ENCODE assay signal across 16 cellular contexts in the genomic region with DNA sequence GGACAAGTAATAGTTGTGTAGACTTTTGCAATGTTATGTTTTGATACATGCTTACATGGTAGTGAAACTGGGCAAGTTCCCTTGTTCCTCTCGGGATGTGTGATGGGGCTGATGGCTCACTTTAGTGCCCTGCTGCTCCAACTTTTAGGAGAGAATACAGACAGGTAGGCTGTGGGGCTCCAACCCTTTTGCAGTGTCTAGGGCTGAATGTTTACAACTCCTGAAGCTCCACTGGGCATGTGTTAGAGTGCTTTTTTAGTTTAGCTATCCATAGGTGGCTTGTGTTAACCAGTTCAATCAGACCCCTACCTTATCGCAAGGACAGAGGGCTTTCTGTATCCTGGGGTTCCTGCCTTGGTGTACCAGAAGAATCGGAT. TPM values are rescaled to one million over a fixed set of nuclear protein-coding genes. Genes with fewer than 3 reads are reported as not detected.
DNase-seq lines count a peak whose midpoint lies in the region; ATAC-seq and TF ChIP-seq lines count a peak whose summit lies in the region.
"Had no signal": no experiment of that assay in that cellular context is flagged by ENCODE, and none has a peak within 500 bp of the region (broad histone marks: within the 10 kb centered on the region; RNA-seq: fewer than 3 reads in every experiment).

No MANE protein-coding gene starts in this region.

- H3K36me3 ChIP-seq in GM23338 (ENCODE audit: insufficient read depth) = no peaks in the 10 kb centered on the region
- no peaks in the 10 kb centered on the region for H3K36me3 ChIP-seq in transverse colon
- H3K36me3 ChIP-seq: cardiac muscle cell, gastroesophageal sphincter, neutrophil had no signal

- H3K4me1 Mint-ChIP-seq in GM23338 = peaks cover 6% of the 10 kb centered on the region
- peaks cover 46% of the 10 kb centered on the region for H3K4me1 Mint-ChIP-seq in activated T-helper 1 cell treated with anti-CD3 and anti-CD28 coated beads, Interleukin-12 subunit alpha, Interleukin-12 subunit beta, Interleukin-2, Interleukin-4 antibody, amounts not matched to agents 30 ng/mL and 10 ng/mL and 1 ng/mL, durations not matched to agents 14 hours and 24 hours and 36 hours (ENCODE audit: low read depth)
- H3K4me1 Mint-ChIP-seq in naive thymus-derived CD8-positive, alpha-beta T cell = peaks cover 23 to 64% (median 47%) of the 10 kb centered on the region in 4 donors

- no peaks in the 10 kb centered on the region for H4K20me1 ChIP-seq in GM23338 (replicated peaks; ENCODE audit: insufficient read depth)

- no peak for ATAC-seq in GM23338
- ATAC-seq in naive thymus-derived CD8-positive, alpha-beta T cell = no peak
- ATAC-seq in HG02678 (IDR thresholded peaks at IDR 0.05; ENCODE audit: unreplicated experiment) = no peak
- ATAC-seq: gastroesophageal sphincter had no signal

- no peak overlapping the region for H3K4me3 ChIP-seq in GM23338
- H3K4me3 ChIP-seq in transverse colon = no peak overlapping the region
- H3K4me3 ChIP-seq: cardiac muscle cell, gastroesophageal sphincter had no signal

- no peaks in the 10 kb centered on the region for H3K27me3 ChIP-seq in GM23338 (ENCODE audit: insufficient read depth)
- no peaks in the 10 kb centered on the region for H3K27me3 ChIP-seq in transverse colon
- H3K27me3 ChIP-seq: cardiac muscle cell, gastroesophageal sphincter, neutrophil had no signal

- in situ Hi-C loops in transverse colon (cut with MboI; ENCODE audit: low pct_ligation_motif_present in 1 of 4, low pct_unique_long_range_greater_than_20kb in 1 of 4, low sequenced_read_pairs in 3 of 4) = loop anchor here in 2 of 4 donors (10.0 kb wide), 3 partner anchors 83 to 153 kb away; no protein-coding TSS in a partner anchor

- no peak overlapping the region for H3K27ac Mint-ChIP-seq in GM23338
- peak overlapping the region; percentile 93 for H3K27ac Mint-ChIP-seq in activated T-helper 1 cell treated with anti-CD3 and anti-CD28 coated beads, Interleukin-12 subunit alpha, Interleukin-12 subunit beta, Interleukin-2, Interleukin-4 antibody, amounts not matched to agents 30 ng/mL and 10 ng/mL and 1 ng/mL, durations not matched to agents 14 hours and 24 hours and 36 hours
- peak overlapping the region; percentile 90 to 99 (median 96) for H3K27ac Mint-ChIP-seq in naive thymus-derived CD8-positive, alpha-beta T cell
- H3K27ac Mint-ChIP-seq: type B pancreatic cell had no signal

- H3K27me3 Mint-ChIP-seq in GM23338 (ENCODE audit: insufficient read depth, low read depth, poor library complexity) = peaks cover 4% of the 10 kb centered on the region
- H3K27me3 Mint-ChIP-seq in activated T-helper 1 cell treated with anti-CD3 and anti-CD28 coated beads, Interleukin-12 subunit alpha, Interleukin-12 subunit beta, Interleukin-2, Interleukin-4 antibody, amounts not matched to agents 30 ng/mL and 10 ng/mL and 1 ng/mL, durations not matched to agents 14 hours and 24 hours and 36 hours (ENCODE audit: insufficient read depth) = no peaks in the 10 kb centered on the region
- no peaks in the 10 kb centered on the region for H3K27me3 Mint-ChIP-seq in naive thymus-derived CD8-positive, alpha-beta T cell
- H3K27me3 Mint-ChIP-seq: stimulated activated naive B cell treated with anti-CD40 and anti-IgM and Interleukin-4, amounts not matched to agents 10 μg/mL and 1 μg/mL and 100 μg/mL, for 72 hours; type B pancreatic cell had no signal

- TF ChIP-seq CTCF in GM23338 (conservative IDR thresholded peaks at IDR 0.05; ENCODE audit: low read depth in 2 of 2) (no peak), transverse colon (IDR thresholded peaks at IDR 0.05) (no peak)

- H3K9me2 ChIP-seq in GM23338 (ENCODE audit: insufficient read depth) = no peaks in the 10 kb centered on the region

- H3K4me1 ChIP-seq in GM23338 (ENCODE audit: insufficient read depth) = peaks cover 3% of the 10 kb centered on the region; the same call in 1 of the 2 replicates
- peaks cover 0 to 4% (median 3%) of the 10 kb centered on the region in 4 donors for H3K4me1 ChIP-seq in transverse colon
- H3K4me1 ChIP-seq: gastroesophageal sphincter had no signal

- H3F3A ChIP-seq in GM23338 (replicated peaks; ENCODE audit: low read depth) = 0 out of 2 replicates have a peak, but pooled peaks cover 5% of the 10 kb centered on the region

- no peak overlapping the region for H3K27ac ChIP-seq in GM23338 (ENCODE audit: low read depth)
- no peak overlapping the region for H3K27ac ChIP-seq in transverse colon
- H3K27ac ChIP-seq: cardiac muscle cell, gastroesophageal sphincter, neutrophil had no signal

- H3K9me3 ChIP-seq in transverse colon = no peaks in the 10 kb centered on the region
- H3K9me3 ChIP-seq: gastroesophageal sphincter, neutrophil had no signal

- DNase-seq in activated CD8-positive, alpha-beta memory T cell treated with anti-CD3 and anti-CD28 coated beads, Interleukin-2, amount 50 U/mL, for 48 hours = peak; percentile 54
- DNase-seq in activated CD8-positive, alpha-beta memory T cell treated with anti-CD3 and anti-CD28 coated beads for 24 hours = no peak
- no peak for DNase-seq in GM23338 (ENCODE audit: low spot score)
- DNase-seq in activated T-helper 1 cell treated with anti-CD3 and anti-CD28 coated beads, Interleukin-12 subunit alpha, Interleukin-12 subunit beta, Interleukin-2, Interleukin-4 antibody, amounts not matched to agents 30 ng/mL and 10 ng/mL and 1 ng/mL, durations not matched to agents 14 hours and 24 hours and 36 hours (ENCODE audit: low spot score) = no peak
- no peak for DNase-seq in naive thymus-derived CD8-positive, alpha-beta T cell
- DNase-seq in UCSD-AML1 (lab: John Stamatoyannopoulos, UW; ENCODE audit: unreplicated experiment) = no peak
- DNase-seq in transverse colon = no peak
- DNase-seq: DMS79 treated with DMSO at 0.1 percent for 48 hours; NCI-H1694; NCI-H226; stimulated activated naive B cell treated with anti-CD40 and anti-IgM and Interleukin-4, amounts not matched to agents 10 μg/mL and 1 μg/mL and 100 μg/mL, for 72 hours had no signal

- H2AFZ ChIP-seq in GM23338 = 0 out of 2 replicates have a peak overlapping the region, but pooled peaks have one; percentile 23

- no peak overlapping the region for H3K4me2 ChIP-seq in GM23338

- no peaks in the 10 kb centered on the region for H3K36me3 Mint-ChIP-seq in GM23338 (ENCODE audit: low read depth)
- H3K36me3 Mint-ChIP-seq in activated T-helper 1 cell treated with anti-CD3 and anti-CD28 coated beads, Interleukin-12 subunit alpha, Interleukin-12 subunit beta, Interleukin-2, Interleukin-4 antibody, amounts not matched to agents 30 ng/mL and 10 ng/mL and 1 ng/mL, durations not matched to agents 14 hours and 24 hours and 36 hours (ENCODE audit: low read depth) = peaks cover 24% of the 10 kb centered on the region
- H3K36me3 Mint-ChIP-seq in naive thymus-derived CD8-positive, alpha-beta T cell = peaks cover 0 to 15% (median 13%) of the 10 kb centered on the region in 3 donors
- H3K36me3 Mint-ChIP-seq: type B pancreatic cell had no signal

- 80 to 89% methylated on average over 1 to 3 of the region's 3 CpGs for WGBS in transverse colon (ENCODE audit: low coverage in 1 of 2), 2 donors

- no peaks in the 10 kb centered on the region for H3K79me2 ChIP-seq in GM23338 (replicated peaks; ENCODE audit: insufficient read depth)

- TF ChIP-seq POLR2A in transverse colon (IDR thresholded peaks at IDR 0.05) = no peak

- POLR2A ChIA-PET in naive thymus-derived CD8-positive, alpha-beta T cell (lab: Charles Lee) = interaction anchor here (1.3 to 17.1 kb wide), 11 partner anchors 10 to 172 kb away, joined by 3 to 497 read pairs (median 10); partner anchors contain the start of genes SERPINB1, SERPINB6 and WRNIP1

- no peak for TF ChIP-seq EP300 in transverse colon (IDR thresholded peaks at IDR 0.05; ENCODE audit: low read depth)

- intact Hi-C loops in activated T-helper 1 cell treated with anti-CD3 and anti-CD28 coated beads, Interleukin-12 subunit alpha, Interleukin-12 subunit beta, Interleukin-2, Interleukin-4 antibody, amounts not matched to agents 30 ng/mL and 10 ng/mL and 1 ng/mL, durations not matched to agents 14 hours and 24 hours and 36 hours (cut with micrococcal nuclease) = loop anchor here (1.0 kb wide), 1 partner anchor 96 kb away; the partner anchor contains the start of gene SERPINB1
- intact Hi-C loops in transverse colon (cut with DNase I; ENCODE audit: low total_unique reads) = loop anchor here (1.0 to 10.0 kb wide), 2 partner anchors 15 to 143 kb away; no protein-coding TSS in a partner anchor

- peaks cover 9% of the 10 kb centered on the region; the same call in 2 of the 3 replicates for H3K9me3 Mint-ChIP-seq in GM23338
- peaks cover 18% of the 10 kb centered on the region for H3K9me3 Mint-ChIP-seq in activated T-helper 1 cell treated with anti-CD3 and anti-CD28 coated beads, Interleukin-12 subunit alpha, Interleukin-12 subunit beta, Interleukin-2, Interleukin-4 antibody, amounts not matched to agents 30 ng/mL and 10 ng/mL and 1 ng/mL, durations not matched to agents 14 hours and 24 hours and 36 hours
- H3K9me3 Mint-ChIP-seq in naive thymus-derived CD8-positive, alpha-beta T cell = peaks cover 0 to 31% (median 14%) of the 10 kb centered on the region in 9 donors
- H3K9me3 Mint-ChIP-seq: type B pancreatic cell had no signal

- no peak overlapping the region for H3K4me3 Mint-ChIP-seq in GM23338
- no peak overlapping the region for H3K4me3 Mint-ChIP-seq in activated T-helper 1 cell treated with anti-CD3 and anti-CD28 coated beads, Interleukin-12 subunit alpha, Interleukin-12 subunit beta, Interleukin-2, Interleukin-4 antibody, amounts not matched to agents 30 ng/mL and 10 ng/mL and 1 ng/mL, durations not matched to agents 14 hours and 24 hours and 36 hours
- peak overlapping the region; percentile 22 to 90 (median 78) for H3K4me3 Mint-ChIP-seq in naive thymus-derived CD8-positive, alpha-beta T cell
- H3K4me3 Mint-ChIP-seq: type B pancreatic cell had no signal

TF ChIP-seq in GM23338, 12 proteins besides CTCF, POLR2A, EP300 and RAD21 (continues in another document):
- no peak for TF ChIP-seq POLR2AphosphoS5 (IDR thresholded peaks at IDR 0.05; ENCODE audit: low read depth)

RNA-seq across cellular contexts. Expression of gene SERPINB6, which starts 33.8 kb away (rescaled TPM):
- 37.6 and 38.5 TPM in 2 replicates for total RNA-seq in GM23338 (2014; rRNA removed; shearing (Covaris generic))
- polyA plus RNA-seq in GM23338 (2016; fragmentation: Nextera tagmentation; extraction: Ambion mirVana) = 25.9 and 26.0 TPM in 2 replicates
- total RNA-seq in activated T-helper 1 cell treated with anti-CD3 and anti-CD28 coated beads, Interleukin-12 subunit alpha, Interleukin-12 subunit beta, Interleukin-2, Interleukin-4 antibody, amounts not matched to agents 30 ng/mL and 10 ng/mL and 1 ng/mL, durations not matched to agents 14 hours and 24 hours and 36 hours = 33.7 and 34.9 TPM in 2 replicates
- total RNA-seq in naive thymus-derived CD8-positive, alpha-beta T cell = 100 to 1,000 TPM; 125 to 134 TPM
- 100 to 1,000 TPM; 128 to 152 (median 141) TPM for polyA plus RNA-seq in naive thymus-derived CD8-positive, alpha-beta T cell
- 100 to 1,000 TPM; 134 to 276 (median 170) TPM for total RNA-seq in transverse colon

RNA-seq across cellular contexts. Expression of gene SERPINB9, which starts 34.5 kb away (rescaled TPM):
- 65.0 and 71.3 TPM in 2 replicates for total RNA-seq in GM23338 (2014; rRNA removed; shearing (Covaris generic))
- polyA plus RNA-seq in GM23338 (2016; fragmentation: Nextera tagmentation; extraction: Ambion mirVana) = 46.6 and 47.4 TPM in 2 replicates
- total RNA-seq in activated T-helper 1 cell treated with anti-CD3 and anti-CD28 coated beads, Interleukin-12 subunit alpha, Interleukin-12 subunit beta, Interleukin-2, Interleukin-4 antibody, amounts not matched to agents 30 ng/mL and 10 ng/mL and 1 ng/mL, durations not matched to agents 14 hours and 24 hours and 36 hours = 86.8 and 87.2 TPM in 2 replicates
- 10 to 100 TPM; 56.6 to 57.1 TPM for total RNA-seq in naive thymus-derived CD8-positive, alpha-beta T cell
- 10 to 100 TPM; 29.9 to 37.2 (median 35.0) TPM for polyA plus RNA-seq in naive thymus-derived CD8-positive, alpha-beta T cell
- total RNA-seq in transverse colon = 1 to 10 TPM; 1.4 to 8.7 (median 6.1) TPM

Comparison
In these comparisons a context has a peak if more than half of its experiments do, and no peak if none do; other contexts are left out.
1. H3K4me3 Mint-ChIP-seq: peak in naive thymus-derived CD8-positive, alpha-beta T cell (10 of 10); none in GM23338 (single experiment) and activated T-helper 1 cell treated with anti-CD3 and anti-CD28 coated beads, Interleukin-12 subunit alpha, Interleukin-12 subunit beta, Interleukin-2, Interleukin-4 antibody, amounts not matched to agents 30 ng/mL and 10 ng/mL and 1 ng/mL, durations not matched to agents 14 hours and 24 hours and 36 hours (single experiment).